16 cellular contexts compared by ENCODE assay signal in the genomic region with DNA sequence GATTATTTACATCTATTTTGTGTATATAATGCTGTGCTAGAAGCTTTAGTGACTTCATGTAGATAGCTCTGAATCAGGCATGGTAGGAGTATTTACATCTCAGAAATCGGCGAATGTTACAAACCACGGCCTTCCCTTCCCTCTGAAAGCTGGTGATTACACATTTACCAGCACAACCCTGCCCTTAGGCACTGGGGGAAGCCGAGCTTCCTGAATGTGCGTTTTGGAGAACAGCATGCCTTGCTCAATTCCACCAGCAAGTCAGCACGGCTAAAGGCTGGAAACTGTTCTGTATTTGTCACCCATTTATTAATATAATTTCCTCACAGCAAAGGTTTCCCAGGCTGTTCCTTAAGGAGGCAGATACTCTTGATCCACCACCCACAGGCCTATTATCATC. TPM values are rescaled to one million over a fixed set of nuclear protein-coding genes. Genes with fewer than 3 reads are reported as not detected.
"Had no signal": no experiment of that assay in that cellular context is flagged by ENCODE, and none has a peak within 500 bp of the region (broad histone marks: within the 10 kb centered on the region; RNA-seq: fewer than 3 reads in every experiment).

No MANE protein-coding gene starts in this region.

- H3K4me2 ChIP-seq: smooth muscle cell had no signal

- H3K4me3 ChIP-seq: adrenal gland, body of pancreas, esophagus muscularis mucosa, lung, smooth muscle cell, tibial artery had no signal

- H3K27me3 ChIP-seq: body of pancreas had no signal

- H3K36me3 ChIP-seq: adrenal gland, esophagus muscularis mucosa, tibial artery had no signal

- DNase-seq: activated CD4-positive, alpha-beta T cell treated with anti-CD3 and anti-CD28 coated beads, Interleukin-2, amount 10 ng/mL, durations not matched to agents 24 days and 14 days; activated naive CD4-positive, alpha-beta T cell treated with anti-CD3 and anti-CD28 coated beads, Interleukin-2, amount 10 ng/mL, durations not matched to agents 7 days and 5 days; body of pancreas; naive thymus-derived CD8-positive, alpha-beta T cell; posterior cingulate gyrus; right cardiac atrium; tibial artery had no signal

- ATAC-seq: activated T-helper 17 cell treated with anti-CD3 and anti-CD28 coated beads, Interleukin-2, amount 50 U/mL, for 72 hours; body of pancreas; naive thymus-derived CD8-positive, alpha-beta T cell; right cardiac atrium; SK-N-SH treated with all-trans-retinoic acid at 6 μM for 48 hours; stimulated activated effector memory CD8-positive, alpha-beta T cell treated with anti-CD3 and anti-CD28 coated beads, Interleukin-12 subunit alpha, Interleukin-12 subunit beta, amount 100 ng/mL, for 72 hours; WTC11 had no signal

- FAIRE-seq: frontal cortex had no signal

- H3K9me3 ChIP-seq: adrenal gland had no signal

- H3K4me1 ChIP-seq: adrenal gland, body of pancreas, esophagus muscularis mucosa, tibial artery had no signal

- H3K27ac ChIP-seq: adrenal gland, body of pancreas, esophagus muscularis mucosa, tibial artery had no signal

RNA-seq across cellular contexts. Expression of a gene that starts 55.3 kb away (rescaled TPM):
- total RNA-seq: activated CD4-positive, alpha-beta T cell treated with anti-CD3 and anti-CD28 coated beads, Interleukin-2, amount 10 ng/mL, durations not matched to agents 24 days and 14 days; activated T-helper 17 cell treated with anti-CD3 and anti-CD28 coated beads, Interleukin-2, amount 50 U/mL, for 72 hours; body of pancreas; naive thymus-derived CD8-positive, alpha-beta T cell had no signal
- polyA plus RNA-seq: naive thymus-derived CD8-positive, alpha-beta T cell had no signal
